In the genomic region with DNA sequence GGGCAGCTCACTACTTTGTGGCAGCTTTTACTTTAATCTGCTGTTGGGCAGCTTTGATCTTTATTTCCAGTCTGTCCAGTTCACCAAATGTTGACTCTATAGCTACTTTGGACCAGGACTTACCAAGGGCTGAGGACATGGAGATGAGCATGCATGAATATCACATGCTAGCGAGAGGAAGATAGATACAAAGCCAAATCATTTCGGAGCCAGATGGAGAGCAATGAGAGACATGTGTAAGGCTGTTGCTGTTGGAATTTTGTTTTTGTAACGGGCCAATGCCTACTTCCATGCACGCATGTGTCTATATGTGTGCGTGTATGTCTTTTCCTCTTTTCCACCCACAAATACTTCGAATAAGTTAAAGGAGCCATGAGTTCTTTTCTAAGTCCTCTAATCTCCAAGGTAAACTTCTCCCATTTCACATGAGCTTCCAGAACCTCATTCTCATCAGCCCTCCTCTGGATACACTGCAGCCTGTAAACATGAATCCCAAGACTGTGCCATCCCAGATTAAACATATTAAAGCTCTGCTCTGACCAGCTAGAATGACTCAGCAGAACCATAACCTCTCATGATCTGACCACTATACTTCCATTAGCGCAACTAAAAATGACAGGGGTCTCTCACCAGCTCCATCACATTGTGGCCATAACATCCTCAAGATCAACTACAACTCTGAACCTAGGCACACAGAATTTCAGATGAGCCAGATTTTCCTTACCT, we compare ENCODE assay signal across 18 cellular contexts.
DNase-seq lines count a peak whose midpoint lies in the region; ATAC-seq, FAIRE-seq and TF ChIP-seq lines count a peak whose summit lies in the region.
"Had no signal": no experiment of that assay in that cellular context is flagged by ENCODE, and none has a peak within 500 bp of the region (broad histone marks: within the 10 kb centered on the region; RNA-seq: fewer than 3 reads in every experiment).

No MANE protein-coding gene starts in this region.

- no peaks in the 10 kb centered on the region for H4K20me1 ChIP-seq in GM23248 (ENCODE audit: insufficient read depth)

- H3K4me3 ChIP-seq in GM23248 = no peak overlapping the region
- no peak overlapping the region for H3K4me3 ChIP-seq in pancreas

- H3F3A ChIP-seq in GM23248 (ENCODE audit: insufficient read depth) = no peaks in the 10 kb centered on the region

- H3K4me2 ChIP-seq in GM23248 (ENCODE audit: unreplicated experiment) = no peak overlapping the region

- H3K79me2 ChIP-seq in GM23248 (ENCODE audit: insufficient read depth) = no peaks in the 10 kb centered on the region

- H3K9me3 ChIP-seq in GM23248 (ENCODE audit: low read depth) (no peaks in the 10 kb centered on the region), pancreas (no peaks in the 10 kb centered on the region)

- no peaks in the 10 kb centered on the region for H3K9me2 ChIP-seq in GM23248 (ENCODE audit: insufficient read depth)

- H3K4me1 ChIP-seq in GM23248 (ENCODE audit: insufficient read depth) (no peaks in the 10 kb centered on the region), pancreas (no peaks in the 10 kb centered on the region)

- no peak for FAIRE-seq in pancreas (lab: Jason Lieb, UNC)
- FAIRE-seq: H54 had no signal

- H3K27ac ChIP-seq in GM23248 (no peak overlapping the region), VCaP (peak overlapping the region; percentile 86), pancreas (no peak overlapping the region)
- H3K27ac ChIP-seq: 22Rv1 had no signal

- peak; percentile 7 for DNase-seq in DMS 273 (lab: John Stamatoyannopoulos, UW; ENCODE audit: unreplicated experiment)
- no peak for DNase-seq in DMS 273 treated with DMSO at 0.1 percent for 48 hours (lab: John Stamatoyannopoulos, UW)
- DNase-seq in GM23248 = peak; percentile 15
- DNase-seq in pancreas = no peak
- DNase-seq in NOMO-1 treated with dmso at 0.1 percent for 144 hours (lab: John Stamatoyannopoulos, UW; ENCODE audit: unreplicated experiment) = no peak
- DNase-seq in stimulated activated CD4-positive, alpha-beta T cell treated with anti-CD3 and anti-CD28 coated beads, Interleukin-1b, Interleukin-23, amount 100 ng/mL, for 48 hours = no peak
- DNase-seq: Calu3; CD4-positive, CD25-positive, alpha-beta regulatory T cell; DMS79 treated with DMSO at 0.1 percent for 48 hours; HFFc6; NCI-H1417 treated with DMSO at 0.1 percent for 48 hours; NCI-H774; OCI-M1; RPMI8226 had no signal

- H3K36me3 ChIP-seq in GM23248 (ENCODE audit: low read depth) (no peaks in the 10 kb centered on the region), pancreas (no peaks in the 10 kb centered on the region)

- ATAC-seq in pancreas = peak in 3 of 4 donors; percentile 24 to 32 (median 30)
- no peak for ATAC-seq in GM19467 (IDR thresholded peaks at IDR 0.05; ENCODE audit: unreplicated experiment)

- in situ Hi-C loops in GM23248 (cut with MboI) = no loop called here

- no peak overlapping the region for H3K9ac ChIP-seq in GM23248

- 9 to 10% methylated on average over 7 of the region's 7 CpGs for WGBS in GM23248 (ENCODE audit: low coverage in 1 of 2, low lambda C conversion rate in 2 of 2, missing lambda C conversion rate in 2 of 2), 2 experiments
- 91 to 93% methylated on average over 7 of the region's 7 CpGs for WGBS in pancreas, 2 donors

- no peaks in the 10 kb centered on the region for H3K27me3 ChIP-seq in GM23248 (replicated peaks; ENCODE audit: insufficient read depth)
- H3K27me3 ChIP-seq in pancreas = no peaks in the 10 kb centered on the region

- H2AFZ ChIP-seq in GM23248 = no peak overlapping the region

- intact Hi-C loops in pancreas (cut with DNase I) = no loop called here

- no peak for TF ChIP-seq CTCF in VCaP (conservative IDR thresholded peaks at IDR 0.05)
- no peak for TF ChIP-seq CTCF in pancreas (IDR thresholded peaks at IDR 0.05)

Comparison
In these comparisons a context has a peak if more than half of its experiments do, and no peak if none do; other contexts are left out.
1. DNase-seq: peak in DMS 273 (single experiment) and GM23248 (single experiment); none in DMS 273 treated with DMSO at 0.1 percent for 48 hours (single experiment), pancreas (0 of 6), NOMO-1 treated with dmso at 0.1 percent for 144 hours (single experiment) and stimulated activated CD4-positive, alpha-beta T cell treated with anti-CD3 and anti-CD28 coated beads, Interleukin-1b, Interleukin-23, amount 100 ng/mL, for 48 hours (single experiment).